Comparison of ENCODE assay signal across 21 cellular contexts in genomic region chr21:42607525-42608102, GRCh38.
"Had no signal": no experiment of that assay in that cellular context is flagged by ENCODE, and none has a peak within 500 bp of the region (broad histone marks: within the 10 kb centered on the region; RNA-seq: fewer than 3 reads in every experiment).

No MANE protein-coding gene starts in this region.

- H3K36me3 ChIP-seq: colonic mucosa, neural progenitor cell, sigmoid colon had no signal

- H3K27me3 Mint-ChIP-seq: activated CD4-positive, alpha-beta T cell treated with anti-CD3 and anti-CD28 coated beads for 36 hours; activated naive CD8-positive, alpha-beta T cell treated with anti-CD3 and anti-CD28 coated beads for 36 hours had no signal

- H3K4me1 Mint-ChIP-seq: central memory CD8-positive, alpha-beta T cell; neural progenitor cell had no signal

- H3K4me3 Mint-ChIP-seq: activated B cell treated with CpG ODN at 0.5 μM for 24 hours; activated CD4-positive, alpha-beta T cell treated with anti-CD3 and anti-CD28 coated beads for 36 hours; activated naive CD8-positive, alpha-beta T cell treated with anti-CD3 and anti-CD28 coated beads for 36 hours; central memory CD8-positive, alpha-beta T cell; naive thymus-derived CD4-positive, alpha-beta T cell; neural progenitor cell; stimulated activated naive B cell treated with anti-CD40 and anti-IgM and Interleukin-4, amounts not matched to agents 10 μg/mL and 1 μg/mL and 100 μg/mL, for 72 hours; T-helper 1 cell treated with Interleukin-12 subunit alpha and Interleukin-12 subunit beta and Interleukin-4 antibody, amounts not matched to agents 30 μg/mL and 1 μg/mL, for 36 hours had no signal

- H3K27me3 ChIP-seq: colonic mucosa, dorsolateral prefrontal cortex, neural progenitor cell, sigmoid colon, testis had no signal

- DNase-seq: activated B cell treated with CpG ODN at 0.5 μM for 24 hours; activated CD4-positive, alpha-beta T cell treated with anti-CD3 and anti-CD28 coated beads for 36 hours; activated CD4-positive, alpha-beta T cell treated with anti-CD3 and anti-CD28 coated beads, Interleukin-2, amount 50 U/mL, for 48 hours; activated naive CD4-positive, alpha-beta T cell treated with Interleukin-2 at 50 U/mL for 16 hours; activated naive CD8-positive, alpha-beta T cell treated with anti-CD3 and anti-CD28 coated beads for 36 hours; activated T-cell treated with anti-CD3 and anti-CD28 coated beads, Interleukin-2, amount 50 U/mL, for 48 hours; colonic mucosa; foreskin fibroblast; naive thymus-derived CD4-positive, alpha-beta T cell; retina; sigmoid colon; stimulated activated CD4-positive, alpha-beta T cell treated with anti-CD3 and anti-CD28 coated beads, Interleukin-15, amount 100 ng/mL, for 24 hours; stimulated activated CD8-positive, alpha-beta memory T cell treated with anti-CD3 and anti-CD28 coated beads, Interleukin-4, amount 100 ng/mL, for 48 hours; stimulated activated naive B cell treated with anti-CD40 and anti-IgM and Interleukin-4, amounts not matched to agents 10 μg/mL and 1 μg/mL and 100 μg/mL, for 72 hours; testis had no signal

- H3K36me3 Mint-ChIP-seq: neural progenitor cell had no signal

- H3K9me3 ChIP-seq: colonic mucosa, testis had no signal

- H3K4me3 ChIP-seq: colonic mucosa, dorsolateral prefrontal cortex, neural progenitor cell, sigmoid colon, smooth muscle cell, testis had no signal

- H3K27ac ChIP-seq: colonic mucosa, dorsolateral prefrontal cortex, epithelial cell of prostate, neural progenitor cell, sigmoid colon, testis had no signal

- ATAC-seq: activated CD4-positive, alpha-beta T cell treated with anti-CD3 and anti-CD28 coated beads for 36 hours; naive thymus-derived CD4-positive, alpha-beta T cell; stimulated activated naive B cell treated with anti-CD40 and anti-IgM and Interleukin-4, amounts not matched to agents 10 μg/mL and 1 μg/mL and 100 μg/mL, for 72 hours had no signal

- H3K4me1 ChIP-seq: colonic mucosa, neural progenitor cell, sigmoid colon, testis had no signal
